17 cellular contexts compared by ENCODE assay signal in the genomic region with DNA sequence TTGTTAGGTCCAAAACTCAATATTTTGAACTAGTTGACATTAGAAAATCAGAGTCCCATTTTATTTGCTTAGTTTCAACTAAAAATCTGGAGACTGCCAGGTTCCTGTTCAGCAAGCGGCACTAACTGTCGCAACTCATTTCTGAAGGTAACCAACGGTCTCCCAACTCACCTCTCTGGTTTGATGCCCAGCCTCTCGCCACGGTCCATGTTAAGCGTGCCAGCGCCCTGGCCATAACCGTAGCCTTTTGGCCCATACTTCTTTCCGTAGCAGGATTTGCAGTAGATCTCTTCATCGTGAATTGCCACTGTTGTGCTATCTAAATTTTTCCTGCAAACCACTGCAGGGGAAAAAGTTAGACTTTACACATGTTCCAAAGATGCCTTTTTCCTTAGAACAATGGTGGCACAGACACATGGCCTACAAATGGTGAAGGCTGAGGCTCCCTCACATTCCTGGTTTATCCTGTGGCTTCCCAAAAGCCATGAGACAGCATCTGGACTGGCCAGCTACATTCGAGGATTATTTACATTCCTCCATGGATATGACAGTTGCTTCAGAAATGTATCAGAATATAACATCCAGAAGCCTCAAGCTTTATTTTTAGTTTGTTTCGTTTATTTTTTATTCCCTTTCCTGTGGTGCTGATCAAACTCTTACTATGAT. TPM values are rescaled to one million over a fixed set of nuclear protein-coding genes. Genes with fewer than 3 reads are reported as not detected.
A peak's percentile ranks its signal among the peaks of the same experiment; 100 is the strongest.
DNase-seq lines count a peak whose midpoint lies in the region; ATAC-seq lines count a peak whose summit lies in the region.
"Had no signal": no experiment of that assay in that cellular context is flagged by ENCODE, and none has a peak within 500 bp of the region (broad histone marks: within the 10 kb centered on the region; RNA-seq: fewer than 3 reads in every experiment).

No MANE protein-coding gene starts in this region.

- no peak for ATAC-seq in HG02885 (IDR thresholded peaks at IDR 0.05; ENCODE audit: poor library complexity, unreplicated experiment)
- no peak for ATAC-seq in HG02973 (IDR thresholded peaks at IDR 0.05; ENCODE audit: unreplicated experiment)
- ATAC-seq in HG03354 (IDR thresholded peaks at IDR 0.05; ENCODE audit: poor library complexity, severe bottlenecking, unreplicated experiment): no peak
- ATAC-seq: activated CD8-positive, alpha-beta T cell treated with anti-CD3 and anti-CD28 coated beads for 36 hours had no signal

- H3K9me3 ChIP-seq in skeletal muscle satellite cell (replicated peaks; ENCODE audit: low read length): no peaks in the 10 kb centered on the region

- peak; percentile 93 for DNase-seq in GM04503 (ENCODE audit: low read depth)
- peak; percentile 82 for DNase-seq in amniotic epithelial cell (ENCODE audit: low read depth)
- DNase-seq in foreskin melanocyte: peak; percentile 80
- DNase-seq in stimulated activated CD4-positive, alpha-beta T cell treated with anti-CD3 and anti-CD28 coated beads, Interleukin-15, amount 100 ng/mL, for 24 hours: no peak
- DNase-seq: activated CD8-positive, alpha-beta T cell treated with anti-CD3 and anti-CD28 coated beads for 36 hours; activated gamma-delta T cell treated with Interleukin-2 at 50 U/mL for 16 hours; caudate nucleus; CD8-positive, alpha-beta memory T cell; midbrain; NCI-H1436; NCI-H524 treated with DMSO at 0.1 percent for 48 hours; stimulated activated CD4-positive, alpha-beta T cell treated with anti-CD3 and anti-CD28 coated beads, Interleukin-4, amount 100 ng/mL, for 4 hours; stimulated activated naive CD4-positive, alpha-beta T cell had no signal

- no peaks in the 10 kb centered on the region for H3K36me3 ChIP-seq in skeletal muscle satellite cell (ENCODE audit: insufficient read depth, low read length)

- H3K9ac ChIP-seq in skeletal muscle satellite cell (ENCODE audit: low read depth, low read length): peak overlapping the region; percentile 66

- H3K4me3 ChIP-seq in skeletal muscle satellite cell (ENCODE audit: low read length): no peak overlapping the region

- H3K27me3 ChIP-seq in skeletal muscle satellite cell (ENCODE audit: control insufficient read depth, insufficient read depth, low read length): no peaks in the 10 kb centered on the region

- H3K4me1 ChIP-seq in skeletal muscle satellite cell (ENCODE audit: control insufficient read depth, insufficient read depth, low read length): peaks cover 31% of the 10 kb centered on the region

- peak overlapping the region; percentile 30 for H3K4me2 ChIP-seq in skeletal muscle satellite cell (ENCODE audit: low read length)

RNA-seq across cellular contexts. Expression of gene CSRP2, which starts 15.7 kb away (rescaled TPM):
- total RNA-seq in skeletal muscle satellite cell (2012; rRNA removed): 2.3 and 8.1 TPM in 2 replicates
